ENCODE assay signal across 2 cellular contexts in the genomic region with DNA sequence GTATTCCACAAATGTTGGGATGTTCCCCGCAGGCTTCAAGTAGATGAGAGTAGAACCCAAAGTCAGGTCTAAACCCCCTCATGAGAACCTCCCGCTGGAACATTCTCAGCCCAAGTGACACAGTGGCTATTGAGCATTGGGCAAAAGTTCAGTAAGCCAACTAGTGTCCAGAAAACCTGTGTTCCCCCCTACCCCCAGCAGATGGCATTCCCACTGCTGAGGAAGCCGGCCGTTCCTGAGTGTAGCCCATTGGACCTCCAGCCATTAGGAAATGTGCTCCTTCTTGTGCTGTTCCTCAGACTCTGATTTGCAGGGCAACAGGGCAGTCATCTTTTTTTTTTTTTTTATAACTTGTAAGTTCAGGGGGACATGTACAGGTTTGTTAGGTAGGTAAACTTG.
TF ChIP-seq lines count a peak whose summit lies in the region.

No MANE protein-coding gene starts in this region.

TF ChIP-seq in GM23338, 12 proteins besides CTCF, POLR2A, EP300 and RAD21 (continued from another document):
- TF ChIP-seq, protein P1, sequence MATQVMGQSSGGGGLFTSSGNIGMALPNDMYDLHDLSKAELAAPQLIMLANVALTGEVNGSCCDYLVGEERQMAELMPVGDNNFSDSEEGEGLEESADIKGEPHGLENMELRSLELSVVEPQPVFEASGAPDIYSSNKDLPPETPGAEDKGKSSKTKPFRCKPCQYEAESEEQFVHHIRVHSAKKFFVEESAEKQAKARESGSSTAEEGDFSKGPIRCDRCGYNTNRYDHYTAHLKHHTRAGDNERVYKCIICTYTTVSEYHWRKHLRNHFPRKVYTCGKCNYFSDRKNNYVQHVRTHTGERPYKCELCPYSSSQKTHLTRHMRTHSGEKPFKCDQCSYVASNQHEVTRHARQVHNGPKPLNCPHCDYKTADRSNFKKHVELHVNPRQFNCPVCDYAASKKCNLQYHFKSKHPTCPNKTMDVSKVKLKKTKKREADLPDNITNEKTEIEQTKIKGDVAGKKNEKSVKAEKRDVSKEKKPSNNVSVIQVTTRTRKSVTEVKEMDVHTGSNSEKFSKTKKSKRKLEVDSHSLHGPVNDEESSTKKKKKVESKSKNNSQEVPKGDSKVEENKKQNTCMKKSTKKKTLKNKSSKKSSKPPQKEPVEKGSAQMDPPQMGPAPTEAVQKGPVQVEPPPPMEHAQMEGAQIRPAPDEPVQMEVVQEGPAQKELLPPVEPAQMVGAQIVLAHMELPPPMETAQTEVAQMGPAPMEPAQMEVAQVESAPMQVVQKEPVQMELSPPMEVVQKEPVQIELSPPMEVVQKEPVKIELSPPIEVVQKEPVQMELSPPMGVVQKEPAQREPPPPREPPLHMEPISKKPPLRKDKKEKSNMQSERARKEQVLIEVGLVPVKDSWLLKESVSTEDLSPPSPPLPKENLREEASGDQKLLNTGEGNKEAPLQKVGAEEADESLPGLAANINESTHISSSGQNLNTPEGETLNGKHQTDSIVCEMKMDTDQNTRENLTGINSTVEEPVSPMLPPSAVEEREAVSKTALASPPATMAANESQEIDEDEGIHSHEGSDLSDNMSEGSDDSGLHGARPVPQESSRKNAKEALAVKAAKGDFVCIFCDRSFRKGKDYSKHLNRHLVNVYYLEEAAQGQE (IDR thresholded peaks at IDR 0.05; ENCODE audit: unreplicated experiment) = no peak
- TF ChIP-seq NANOG (IDR thresholded peaks at IDR 0.05; ENCODE audit: borderline replicate concordance) = no peak
- TF ChIP-seq ZNF331 (CRISPR knock-in tag; IDR thresholded peaks at IDR 0.05; ENCODE audit: low read depth) = no peak
- no peak for TF ChIP-seq JUNB (IDR thresholded peaks at IDR 0.05; ENCODE audit: unreplicated experiment)
- TF ChIP-seq STAT1 (IDR thresholded peaks at IDR 0.05; ENCODE audit: unreplicated experiment) = no peak
- no peak for TF ChIP-seq EZH2phosphoT487 (IDR thresholded peaks at IDR 0.05; ENCODE audit: unreplicated experiment)
- no peak for TF ChIP-seq EZH2 (IDR thresholded peaks at IDR 0.05; ENCODE audit: low read depth, unreplicated experiment)
- TF ChIP-seq POLR2AphosphoS5 (IDR thresholded peaks at IDR 0.05; ENCODE audit: low read depth) = no peak
- TF ChIP-seq CREB1 (CRISPR knock-in tag; IDR thresholded peaks at IDR 0.05; ENCODE audit: low read depth) = no peak
- TF ChIP-seq, protein P2, sequence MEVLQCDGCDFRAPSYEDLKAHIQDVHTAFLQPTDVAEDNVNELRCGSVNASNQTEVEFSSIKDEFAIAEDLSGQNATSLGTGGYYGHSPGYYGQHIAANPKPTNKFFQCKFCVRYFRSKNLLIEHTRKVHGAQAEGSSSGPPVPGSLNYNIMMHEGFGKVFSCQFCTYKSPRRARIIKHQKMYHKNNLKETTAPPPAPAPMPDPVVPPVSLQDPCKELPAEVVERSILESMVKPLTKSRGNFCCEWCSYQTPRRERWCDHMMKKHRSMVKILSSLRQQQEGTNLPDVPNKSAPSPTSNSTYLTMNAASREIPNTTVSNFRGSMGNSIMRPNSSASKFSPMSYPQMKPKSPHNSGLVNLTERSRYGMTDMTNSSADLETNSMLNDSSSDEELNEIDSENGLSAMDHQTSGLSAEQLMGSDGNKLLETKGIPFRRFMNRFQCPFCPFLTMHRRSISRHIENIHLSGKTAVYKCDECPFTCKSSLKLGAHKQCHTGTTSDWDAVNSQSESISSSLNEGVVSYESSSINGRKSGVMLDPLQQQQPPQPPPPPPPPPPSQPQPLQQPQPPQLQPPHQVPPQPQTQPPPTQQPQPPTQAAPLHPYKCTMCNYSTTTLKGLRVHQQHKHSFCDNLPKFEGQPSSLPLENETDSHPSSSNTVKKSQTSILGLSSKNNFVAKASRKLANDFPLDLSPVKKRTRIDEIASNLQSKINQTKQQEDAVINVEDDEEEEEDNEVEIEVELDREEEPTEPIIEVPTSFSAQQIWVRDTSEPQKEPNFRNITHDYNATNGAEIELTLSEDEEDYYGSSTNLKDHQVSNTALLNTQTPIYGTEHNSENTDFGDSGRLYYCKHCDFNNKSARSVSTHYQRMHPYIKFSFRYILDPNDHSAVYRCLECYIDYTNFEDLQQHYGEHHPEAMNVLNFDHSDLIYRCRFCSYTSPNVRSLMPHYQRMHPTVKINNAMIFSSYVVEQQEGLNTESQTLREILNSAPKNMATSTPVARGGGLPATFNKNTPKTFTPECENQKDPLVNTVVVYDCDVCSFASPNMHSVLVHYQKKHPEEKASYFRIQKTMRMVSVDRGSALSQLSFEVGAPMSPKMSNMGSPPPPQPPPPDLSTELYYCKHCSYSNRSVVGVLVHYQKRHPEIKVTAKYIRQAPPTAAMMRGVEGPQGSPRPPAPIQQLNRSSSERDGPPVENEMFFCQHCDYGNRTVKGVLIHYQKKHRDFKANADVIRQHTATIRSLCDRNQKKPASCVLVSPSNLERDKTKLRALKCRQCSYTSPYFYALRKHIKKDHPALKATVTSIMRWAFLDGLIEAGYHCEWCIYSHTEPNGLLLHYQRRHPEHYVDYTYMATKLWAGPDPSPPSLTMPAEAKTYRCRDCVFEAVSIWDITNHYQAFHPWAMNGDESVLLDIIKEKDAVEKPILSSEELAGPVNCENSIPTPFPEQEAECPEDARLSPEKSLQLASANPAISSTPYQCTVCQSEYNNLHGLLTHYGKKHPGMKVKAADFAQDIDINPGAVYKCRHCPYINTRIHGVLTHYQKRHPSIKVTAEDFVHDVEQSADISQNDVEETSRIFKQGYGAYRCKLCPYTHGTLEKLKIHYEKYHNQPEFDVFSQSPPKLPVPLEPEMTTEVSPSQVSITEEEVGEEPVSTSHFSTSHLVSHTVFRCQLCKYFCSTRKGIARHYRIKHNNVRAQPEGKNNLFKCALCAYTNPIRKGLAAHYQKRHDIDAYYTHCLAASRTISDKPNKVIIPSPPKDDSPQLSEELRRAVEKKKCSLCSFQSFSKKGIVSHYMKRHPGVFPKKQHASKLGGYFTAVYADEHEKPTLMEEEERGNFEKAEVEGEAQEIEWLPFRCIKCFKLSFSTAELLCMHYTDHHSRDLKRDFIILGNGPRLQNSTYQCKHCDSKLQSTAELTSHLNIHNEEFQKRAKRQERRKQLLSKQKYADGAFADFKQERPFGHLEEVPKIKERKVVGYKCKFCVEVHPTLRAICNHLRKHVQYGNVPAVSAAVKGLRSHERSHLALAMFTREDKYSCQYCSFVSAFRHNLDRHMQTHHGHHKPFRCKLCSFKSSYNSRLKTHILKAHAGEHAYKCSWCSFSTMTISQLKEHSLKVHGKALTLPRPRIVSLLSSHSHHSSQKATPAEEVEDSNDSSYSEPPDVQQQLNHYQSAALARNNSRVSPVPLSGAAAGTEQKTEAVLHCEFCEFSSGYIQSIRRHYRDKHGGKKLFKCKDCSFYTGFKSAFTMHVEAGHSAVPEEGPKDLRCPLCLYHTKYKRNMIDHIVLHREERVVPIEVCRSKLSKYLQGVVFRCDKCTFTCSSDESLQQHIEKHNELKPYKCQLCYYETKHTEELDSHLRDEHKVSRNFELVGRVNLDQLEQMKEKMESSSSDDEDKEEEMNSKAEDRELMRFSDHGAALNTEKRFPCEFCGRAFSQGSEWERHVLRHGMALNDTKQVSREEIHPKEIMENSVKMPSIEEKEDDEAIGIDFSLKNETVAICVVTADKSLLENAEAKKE (CRISPR knock-in tag; IDR thresholded peaks at IDR 0.05) = no peak
- no peak for TF ChIP-seq ZNF114 (CRISPR knock-in tag; IDR thresholded peaks at IDR 0.05)

TF ChIP-seq in WTC11, 78 proteins besides CTCF, POLR2A, EP300 and RAD21 (continued from another document and continues in another):
- TF ChIP-seq, protein P3, sequence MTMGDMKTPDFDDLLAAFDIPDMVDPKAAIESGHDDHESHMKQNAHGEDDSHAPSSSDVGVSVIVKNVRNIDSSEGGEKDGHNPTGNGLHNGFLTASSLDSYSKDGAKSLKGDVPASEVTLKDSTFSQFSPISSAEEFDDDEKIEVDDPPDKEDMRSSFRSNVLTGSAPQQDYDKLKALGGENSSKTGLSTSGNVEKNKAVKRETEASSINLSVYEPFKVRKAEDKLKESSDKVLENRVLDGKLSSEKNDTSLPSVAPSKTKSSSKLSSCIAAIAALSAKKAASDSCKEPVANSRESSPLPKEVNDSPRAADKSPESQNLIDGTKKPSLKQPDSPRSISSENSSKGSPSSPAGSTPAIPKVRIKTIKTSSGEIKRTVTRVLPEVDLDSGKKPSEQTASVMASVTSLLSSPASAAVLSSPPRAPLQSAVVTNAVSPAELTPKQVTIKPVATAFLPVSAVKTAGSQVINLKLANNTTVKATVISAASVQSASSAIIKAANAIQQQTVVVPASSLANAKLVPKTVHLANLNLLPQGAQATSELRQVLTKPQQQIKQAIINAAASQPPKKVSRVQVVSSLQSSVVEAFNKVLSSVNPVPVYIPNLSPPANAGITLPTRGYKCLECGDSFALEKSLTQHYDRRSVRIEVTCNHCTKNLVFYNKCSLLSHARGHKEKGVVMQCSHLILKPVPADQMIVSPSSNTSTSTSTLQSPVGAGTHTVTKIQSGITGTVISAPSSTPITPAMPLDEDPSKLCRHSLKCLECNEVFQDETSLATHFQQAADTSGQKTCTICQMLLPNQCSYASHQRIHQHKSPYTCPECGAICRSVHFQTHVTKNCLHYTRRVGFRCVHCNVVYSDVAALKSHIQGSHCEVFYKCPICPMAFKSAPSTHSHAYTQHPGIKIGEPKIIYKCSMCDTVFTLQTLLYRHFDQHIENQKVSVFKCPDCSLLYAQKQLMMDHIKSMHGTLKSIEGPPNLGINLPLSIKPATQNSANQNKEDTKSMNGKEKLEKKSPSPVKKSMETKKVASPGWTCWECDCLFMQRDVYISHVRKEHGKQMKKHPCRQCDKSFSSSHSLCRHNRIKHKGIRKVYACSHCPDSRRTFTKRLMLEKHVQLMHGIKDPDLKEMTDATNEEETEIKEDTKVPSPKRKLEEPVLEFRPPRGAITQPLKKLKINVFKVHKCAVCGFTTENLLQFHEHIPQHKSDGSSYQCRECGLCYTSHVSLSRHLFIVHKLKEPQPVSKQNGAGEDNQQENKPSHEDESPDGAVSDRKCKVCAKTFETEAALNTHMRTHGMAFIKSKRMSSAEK (CRISPR knock-in tag; IDR thresholded peaks at IDR 0.05; ENCODE audit: borderline replicate concordance) = no peak
- TF ChIP-seq, protein P4, sequence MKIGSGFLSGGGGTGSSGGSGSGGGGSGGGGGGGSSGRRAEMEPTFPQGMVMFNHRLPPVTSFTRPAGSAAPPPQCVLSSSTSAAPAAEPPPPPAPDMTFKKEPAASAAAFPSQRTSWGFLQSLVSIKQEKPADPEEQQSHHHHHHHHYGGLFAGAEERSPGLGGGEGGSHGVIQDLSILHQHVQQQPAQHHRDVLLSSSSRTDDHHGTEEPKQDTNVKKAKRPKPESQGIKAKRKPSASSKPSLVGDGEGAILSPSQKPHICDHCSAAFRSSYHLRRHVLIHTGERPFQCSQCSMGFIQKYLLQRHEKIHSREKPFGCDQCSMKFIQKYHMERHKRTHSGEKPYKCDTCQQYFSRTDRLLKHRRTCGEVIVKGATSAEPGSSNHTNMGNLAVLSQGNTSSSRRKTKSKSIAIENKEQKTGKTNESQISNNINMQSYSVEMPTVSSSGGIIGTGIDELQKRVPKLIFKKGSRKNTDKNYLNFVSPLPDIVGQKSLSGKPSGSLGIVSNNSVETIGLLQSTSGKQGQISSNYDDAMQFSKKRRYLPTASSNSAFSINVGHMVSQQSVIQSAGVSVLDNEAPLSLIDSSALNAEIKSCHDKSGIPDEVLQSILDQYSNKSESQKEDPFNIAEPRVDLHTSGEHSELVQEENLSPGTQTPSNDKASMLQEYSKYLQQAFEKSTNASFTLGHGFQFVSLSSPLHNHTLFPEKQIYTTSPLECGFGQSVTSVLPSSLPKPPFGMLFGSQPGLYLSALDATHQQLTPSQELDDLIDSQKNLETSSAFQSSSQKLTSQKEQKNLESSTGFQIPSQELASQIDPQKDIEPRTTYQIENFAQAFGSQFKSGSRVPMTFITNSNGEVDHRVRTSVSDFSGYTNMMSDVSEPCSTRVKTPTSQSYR (CRISPR knock-in tag; IDR thresholded peaks at IDR 0.05) = no peak
- TF ChIP-seq, protein P5, sequence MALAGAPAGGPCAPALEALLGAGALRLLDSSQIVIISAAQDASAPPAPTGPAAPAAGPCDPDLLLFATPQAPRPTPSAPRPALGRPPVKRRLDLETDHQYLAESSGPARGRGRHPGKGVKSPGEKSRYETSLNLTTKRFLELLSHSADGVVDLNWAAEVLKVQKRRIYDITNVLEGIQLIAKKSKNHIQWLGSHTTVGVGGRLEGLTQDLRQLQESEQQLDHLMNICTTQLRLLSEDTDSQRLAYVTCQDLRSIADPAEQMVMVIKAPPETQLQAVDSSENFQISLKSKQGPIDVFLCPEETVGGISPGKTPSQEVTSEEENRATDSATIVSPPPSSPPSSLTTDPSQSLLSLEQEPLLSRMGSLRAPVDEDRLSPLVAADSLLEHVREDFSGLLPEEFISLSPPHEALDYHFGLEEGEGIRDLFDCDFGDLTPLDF (CRISPR knock-in tag; IDR thresholded peaks at IDR 0.05) = no peak
- TF ChIP-seq FOXK1 (CRISPR knock-in tag; IDR thresholded peaks at IDR 0.05) (no peak), TP53 (CRISPR knock-in tag; IDR thresholded peaks at IDR 0.05) (no peak), CREM (CRISPR knock-in tag; IDR thresholded peaks at IDR 0.05) (no peak), NR1H2 (CRISPR knock-in tag; IDR thresholded peaks at IDR 0.05) (no peak), TCF7 (CRISPR knock-in tag; IDR thresholded peaks at IDR 0.05; ENCODE audit: low read depth) (no peak)
- TF ChIP-seq, protein P6, sequence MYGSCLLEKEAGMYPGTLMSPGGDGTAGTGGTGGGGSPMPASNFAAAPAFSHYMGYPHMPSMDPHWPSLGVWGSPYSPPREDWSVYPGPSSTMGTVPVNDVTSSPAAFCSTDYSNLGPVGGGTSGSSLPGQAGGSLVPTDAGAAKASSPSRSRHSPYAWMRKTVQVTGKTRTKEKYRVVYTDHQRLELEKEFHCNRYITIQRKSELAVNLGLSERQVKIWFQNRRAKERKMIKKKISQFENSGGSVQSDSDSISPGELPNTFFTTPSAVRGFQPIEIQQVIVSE (CRISPR knock-in tag; IDR thresholded peaks at IDR 0.05; ENCODE audit: borderline replicate concordance) = no peak
- TF ChIP-seq, protein P7, sequence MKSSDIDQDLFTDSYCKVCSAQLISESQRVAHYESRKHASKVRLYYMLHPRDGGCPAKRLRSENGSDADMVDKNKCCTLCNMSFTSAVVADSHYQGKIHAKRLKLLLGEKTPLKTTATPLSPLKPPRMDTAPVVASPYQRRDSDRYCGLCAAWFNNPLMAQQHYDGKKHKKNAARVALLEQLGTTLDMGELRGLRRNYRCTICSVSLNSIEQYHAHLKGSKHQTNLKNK (CRISPR knock-in tag; IDR thresholded peaks at IDR 0.05) = no peak
- TF ChIP-seq, protein P8, sequence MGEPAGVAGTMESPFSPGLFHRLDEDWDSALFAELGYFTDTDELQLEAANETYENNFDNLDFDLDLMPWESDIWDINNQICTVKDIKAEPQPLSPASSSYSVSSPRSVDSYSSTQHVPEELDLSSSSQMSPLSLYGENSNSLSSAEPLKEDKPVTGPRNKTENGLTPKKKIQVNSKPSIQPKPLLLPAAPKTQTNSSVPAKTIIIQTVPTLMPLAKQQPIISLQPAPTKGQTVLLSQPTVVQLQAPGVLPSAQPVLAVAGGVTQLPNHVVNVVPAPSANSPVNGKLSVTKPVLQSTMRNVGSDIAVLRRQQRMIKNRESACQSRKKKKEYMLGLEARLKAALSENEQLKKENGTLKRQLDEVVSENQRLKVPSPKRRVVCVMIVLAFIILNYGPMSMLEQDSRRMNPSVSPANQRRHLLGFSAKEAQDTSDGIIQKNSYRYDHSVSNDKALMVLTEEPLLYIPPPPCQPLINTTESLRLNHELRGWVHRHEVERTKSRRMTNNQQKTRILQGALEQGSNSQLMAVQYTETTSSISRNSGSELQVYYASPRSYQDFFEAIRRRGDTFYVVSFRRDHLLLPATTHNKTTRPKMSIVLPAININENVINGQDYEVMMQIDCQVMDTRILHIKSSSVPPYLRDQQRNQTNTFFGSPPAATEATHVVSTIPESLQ (CRISPR knock-in tag; IDR thresholded peaks at IDR 0.05) = no peak
